Comparison of ENCODE assay signal across 26 cellular contexts in the genomic region with DNA sequence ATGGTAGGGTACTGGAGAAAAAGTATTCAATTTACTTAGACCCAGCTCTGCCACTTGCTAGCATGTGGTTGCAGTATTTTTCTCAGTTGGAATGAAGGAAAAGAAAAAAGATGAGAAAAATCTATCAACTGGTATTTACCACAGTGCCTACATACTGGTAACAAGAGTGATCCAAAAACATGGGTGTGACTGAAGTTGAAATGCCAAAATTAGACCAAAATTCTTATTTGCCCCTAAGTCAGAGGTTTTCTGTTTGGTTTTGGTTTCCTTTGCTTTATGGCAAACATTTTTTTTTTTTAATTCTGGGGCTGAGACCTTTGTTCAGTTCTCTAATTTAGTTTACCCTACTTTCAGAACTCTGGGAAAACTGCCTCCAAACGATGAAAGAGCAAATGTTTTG. TPM values are rescaled to one million over a fixed set of nuclear protein-coding genes. Genes with fewer than 3 reads are reported as not detected.
A peak's percentile ranks its signal among the peaks of the same experiment; 100 is the strongest.
DNase-seq lines count a peak whose midpoint lies in the region; ATAC-seq, FAIRE-seq and TF ChIP-seq lines count a peak whose summit lies in the region.
"Had no signal": no experiment of that assay in that cellular context is flagged by ENCODE, and none has a peak within 500 bp of the region (broad histone marks: within the 10 kb centered on the region; RNA-seq: fewer than 3 reads in every experiment).

No MANE protein-coding gene starts in this region.

- peak overlapping the region; percentile 9 for H3K4me3 Mint-ChIP-seq in activated CD8-positive, alpha-beta memory T cell treated with anti-CD3 and anti-CD28 coated beads, Interleukin-2, amount 10 ng/mL, durations not matched to agents 7 days and 5 days
- H3K4me3 Mint-ChIP-seq: endodermal cell had no signal

- peaks cover 26% of the 10 kb centered on the region for H3F3A ChIP-seq in MM.1S (ENCODE audit: insufficient read depth, low read length)

- H3K9me3 Mint-ChIP-seq in activated CD8-positive, alpha-beta memory T cell treated with anti-CD3 and anti-CD28 coated beads, Interleukin-2, amount 10 ng/mL, durations not matched to agents 7 days and 5 days (ENCODE audit: low read depth) = no peaks in the 10 kb centered on the region
- H3K9me3 Mint-ChIP-seq: activated naive CD4-positive, alpha-beta T cell treated with anti-CD3 and anti-CD28 coated beads, Interleukin-2, amount 50 U/mL, for 72 hours; endodermal cell; naive B cell had no signal

- no peaks in the 10 kb centered on the region for H3K27me3 ChIP-seq in MM.1S (replicated peaks; ENCODE audit: insufficient read depth, low read length)
- H3K27me3 ChIP-seq in keratinocyte (ENCODE audit: control insufficient read depth, extremely low read depth, insufficient read depth, low read length) = no peaks in the 10 kb centered on the region
- H3K27me3 ChIP-seq: ascending aorta, esophagus squamous epithelium, gastroesophageal sphincter, suprapubic skin had no signal

- H3K27ac Mint-ChIP-seq in activated CD8-positive, alpha-beta memory T cell treated with anti-CD3 and anti-CD28 coated beads, Interleukin-2, amount 10 ng/mL, durations not matched to agents 7 days and 5 days = peak overlapping the region; percentile 78
- H3K27ac Mint-ChIP-seq: activated naive CD4-positive, alpha-beta T cell treated with anti-CD3 and anti-CD28 coated beads, Interleukin-2, amount 50 U/mL, for 72 hours; endodermal cell had no signal

- peaks cover 30% of the 10 kb centered on the region for H3K36me3 Mint-ChIP-seq in activated CD8-positive, alpha-beta memory T cell treated with anti-CD3 and anti-CD28 coated beads, Interleukin-2, amount 10 ng/mL, durations not matched to agents 7 days and 5 days
- H3K36me3 Mint-ChIP-seq: activated naive CD4-positive, alpha-beta T cell treated with anti-CD3 and anti-CD28 coated beads, Interleukin-2, amount 50 U/mL, for 72 hours had no signal

- H3K4me1 ChIP-seq in MM.1S (ENCODE audit: low read length) (peaks cover 47% of the 10 kb centered on the region), keratinocyte (ENCODE audit: control insufficient read depth, extremely low read depth, insufficient read depth, low read length) (peaks cover 17% of the 10 kb centered on the region)

- peak; percentile 29 for FAIRE-seq in keratinocyte (lab: Jason Lieb, UNC)
- FAIRE-seq: K562 had no signal

- H3K9me1 ChIP-seq in keratinocyte (ENCODE audit: control insufficient read depth, extremely low read depth, insufficient read depth, low read length) = no peaks in the 10 kb centered on the region

- DNase-seq in activated CD8-positive, alpha-beta memory T cell treated with anti-CD3 and anti-CD28 coated beads, Interleukin-2, amount 10 ng/mL, durations not matched to agents 7 days and 5 days = no peak
- DNase-seq in activated CD8-positive, alpha-beta memory T cell treated with anti-CD3 and anti-CD28 coated beads for 24 hours = no peak
- DNase-seq in MM.1S (peak; percentile 76), keratinocyte (ENCODE audit: low read depth, low spot score) (no peak), NK-92 (lab: John Stamatoyannopoulos, UW; ENCODE audit: unreplicated experiment) (no peak)
- DNase-seq: ACHN, C1 segment of cervical spinal cord, Calu3, endodermal cell, esophagus squamous epithelium, left ventricle myocardium superior, naive B cell, NCI-H1436, NCI-H2107, NCI-H446 treated with DMSO at 0.1 percent for 48 hours, occipital lobe had no signal

- H3K4me2 ChIP-seq in MM.1S (ENCODE audit: low read depth, low read length) (peak overlapping the region; percentile 69), keratinocyte (ENCODE audit: control insufficient read depth, extremely low read depth, insufficient read depth, low read depth, low read length) (no peak overlapping the region)

- no peak overlapping the region; the same call in 1 of the 2 replicates for H3K9ac ChIP-seq in MM.1S (ENCODE audit: low read length)
- H3K9ac ChIP-seq in keratinocyte (ENCODE audit: control insufficient read depth, extremely low read depth, insufficient read depth, low read length) = no peak overlapping the region

- no peaks in the 10 kb centered on the region for H3K9me2 ChIP-seq in MM.1S (replicated peaks; ENCODE audit: insufficient read depth, low read length)

- CTCF ChIA-PET in activated CD8-positive, alpha-beta memory T cell treated with anti-CD3 and anti-CD28 coated beads, Interleukin-2, amount 10 ng/mL, durations not matched to agents 7 days and 5 days (lab: Charles Lee) = interaction anchor here (1.4 to 1.5 kb wide), 2 partner anchors 9 to 30 kb away, joined by 3 to 4 read pairs; no protein-coding TSS in a partner anchor

- no peak overlapping the region for H2AFZ ChIP-seq in MM.1S (ENCODE audit: low read length)
- H2AFZ ChIP-seq in keratinocyte (ENCODE audit: control insufficient read depth, low read length) = no peak overlapping the region

- peaks cover 61% of the 10 kb centered on the region for H3K4me1 Mint-ChIP-seq in activated CD8-positive, alpha-beta memory T cell treated with anti-CD3 and anti-CD28 coated beads, Interleukin-2, amount 10 ng/mL, durations not matched to agents 7 days and 5 days

- peaks cover 92% of the 10 kb centered on the region for H3K79me2 ChIP-seq in MM.1S (ENCODE audit: low read length)
- H3K79me2 ChIP-seq in keratinocyte (ENCODE audit: control insufficient read depth, insufficient read depth, low read length) = peaks cover 63% of the 10 kb centered on the region

- H3K9me3 ChIP-seq in MM.1S (replicated peaks; ENCODE audit: insufficient read depth, low read length) (no peaks in the 10 kb centered on the region), keratinocyte (ENCODE audit: control insufficient read depth, low read depth, low read length) (no peaks in the 10 kb centered on the region)
- H3K9me3 ChIP-seq: ascending aorta, esophagus squamous epithelium, gastroesophageal sphincter, suprapubic skin had no signal

- H3K4me3 ChIP-seq in MM.1S (ENCODE audit: low read length) (peak overlapping the region; percentile 26; the same call in 1 of the 2 replicates), keratinocyte (ENCODE audit: control insufficient read depth in 2 of 3, extremely low read depth in 1 of 3, insufficient read depth in 2 of 3, low read depth in 1 of 3, low read length in 3 of 3) (no peak overlapping the region)
- H3K4me3 ChIP-seq: ascending aorta, esophagus squamous epithelium, gastroesophageal sphincter, K562, skin epidermis, suprapubic skin had no signal

- H3K36me3 ChIP-seq in MM.1S (replicated peaks; ENCODE audit: insufficient read depth, low read length) (0 out of 2 replicates have a peak, but pooled peaks cover 2% of the 10 kb centered on the region), keratinocyte (ENCODE audit: control insufficient read depth in 2 of 2, extremely low read depth in 1 of 2, insufficient read depth in 2 of 2, low read length in 2 of 2) (no peaks in the 10 kb centered on the region)
- H3K36me3 ChIP-seq: ascending aorta, esophagus squamous epithelium, gastroesophageal sphincter, suprapubic skin had no signal

- H3K27ac ChIP-seq in MM.1S (ENCODE audit: low read length) (peak overlapping the region; percentile 50; the same call in 1 of the 2 replicates), keratinocyte (ENCODE audit: control insufficient read depth, insufficient read depth, low read length) (no peak overlapping the region)
- H3K27ac ChIP-seq: esophagus squamous epithelium, gastroesophageal sphincter, skin epidermis, suprapubic skin had no signal

- H4K20me1 ChIP-seq in MM.1S (ENCODE audit: insufficient read depth, low read length) = no peaks in the 10 kb centered on the region
- no peaks in the 10 kb centered on the region for H4K20me1 ChIP-seq in keratinocyte (ENCODE audit: control insufficient read depth, extremely low read depth, insufficient read depth, low read length)

- no peak for TF ChIP-seq CTCF in MM.1S (IDR thresholded peaks at IDR 0.05; ENCODE audit: low read length)
- TF ChIP-seq CTCF in keratinocyte (optimal IDR thresholded peaks at IDR 0.05 in 1 of 3, IDR thresholded peaks at IDR 0.05 in 1 of 3, conservative IDR thresholded peaks at IDR 0.05 in 1 of 3; ENCODE audit: extremely low read depth in 1 of 3, insufficient read depth in 2 of 3, low read length in 3 of 3) = no peak

- peak; percentile 56 for ATAC-seq in activated CD8-positive, alpha-beta memory T cell treated with anti-CD3 and anti-CD28 coated beads, Interleukin-2, amount 10 ng/mL, durations not matched to agents 7 days and 5 days
- ATAC-seq in GM18868 (IDR thresholded peaks at IDR 0.05; ENCODE audit: unreplicated experiment) = peak; percentile 43
- ATAC-seq in GM19455 (IDR thresholded peaks at IDR 0.05; ENCODE audit: unreplicated experiment) = no peak
- no peak for ATAC-seq in GM18517 (IDR thresholded peaks at IDR 0.05; ENCODE audit: unreplicated experiment)
- ATAC-seq: gastroesophageal sphincter, K562, left ventricle myocardium superior, Right ventricle myocardium inferior had no signal

- dilution Hi-C loops in keratinocyte (cut with MboI; ENCODE audit: extremely low pct_ligation_motif_present, low sequenced_read_pairs) = no loop called here

- H3K27me3 Mint-ChIP-seq in activated CD8-positive, alpha-beta memory T cell treated with anti-CD3 and anti-CD28 coated beads, Interleukin-2, amount 10 ng/mL, durations not matched to agents 7 days and 5 days = no peaks in the 10 kb centered on the region
- H3K27me3 Mint-ChIP-seq: naive B cell had no signal

RNA-seq across cellular contexts. Expression of gene HYCC1, which starts 12.3 kb away (rescaled TPM):
- 100 to 1,000 TPM in 1 of 2 experiments, 10 to 100 TPM in 1; 72.6 to 125 TPM for total RNA-seq in activated CD8-positive, alpha-beta memory T cell treated with anti-CD3 and anti-CD28 coated beads, Interleukin-2, amount 10 ng/mL, durations not matched to agents 7 days and 5 days
- polyA plus RNA-seq in keratinocyte = 17.1 to 35.8 TPM (median 31.7 TPM) in 3 replicates
- polyA plus RNA-seq in keratinocyte (2011; ENCODE audit: low read depth) = 31.2 TPM
- 14.8 and 25.2 TPM in 2 replicates for polyA plus RNA-seq in keratinocyte (2011; cell fraction: cytosol; rRNA removed)
- polyA plus RNA-seq in keratinocyte (2011; cell fraction: nucleus; rRNA removed) = 26.0 and 35.9 TPM in 2 replicates
- 9.5 and 29.2 TPM in 2 replicates for polyA plus RNA-seq in keratinocyte (2012; ENCODE audit: low replicate concordance)
- polyA minus RNA-seq in keratinocyte = 12.9 to 40.9 TPM (median 22.2 TPM) in 3 replicates
- polyA minus RNA-seq in keratinocyte (2011; cell fraction: cytosol; rRNA and poly(A)+ RNA removed) = 29.7 TPM
- polyA minus RNA-seq in keratinocyte (2011; cell fraction: nucleus; rRNA and poly(A)+ RNA removed) = 20.7 and 42.2 TPM in 2 replicates

Comparison
In these comparisons a context has a peak if more than half of its experiments do, and no peak if none do; other contexts are left out.
1. ATAC-seq: peak in activated CD8-positive, alpha-beta memory T cell treated with anti-CD3 and anti-CD28 coated beads, Interleukin-2, amount 10 ng/mL, durations not matched to agents 7 days and 5 days (single experiment) and GM18868 (single experiment); none in GM19455 (single experiment) and GM18517 (single experiment).